Comparison of ENCODE assay signal across 8 cellular contexts in the genomic region with DNA sequence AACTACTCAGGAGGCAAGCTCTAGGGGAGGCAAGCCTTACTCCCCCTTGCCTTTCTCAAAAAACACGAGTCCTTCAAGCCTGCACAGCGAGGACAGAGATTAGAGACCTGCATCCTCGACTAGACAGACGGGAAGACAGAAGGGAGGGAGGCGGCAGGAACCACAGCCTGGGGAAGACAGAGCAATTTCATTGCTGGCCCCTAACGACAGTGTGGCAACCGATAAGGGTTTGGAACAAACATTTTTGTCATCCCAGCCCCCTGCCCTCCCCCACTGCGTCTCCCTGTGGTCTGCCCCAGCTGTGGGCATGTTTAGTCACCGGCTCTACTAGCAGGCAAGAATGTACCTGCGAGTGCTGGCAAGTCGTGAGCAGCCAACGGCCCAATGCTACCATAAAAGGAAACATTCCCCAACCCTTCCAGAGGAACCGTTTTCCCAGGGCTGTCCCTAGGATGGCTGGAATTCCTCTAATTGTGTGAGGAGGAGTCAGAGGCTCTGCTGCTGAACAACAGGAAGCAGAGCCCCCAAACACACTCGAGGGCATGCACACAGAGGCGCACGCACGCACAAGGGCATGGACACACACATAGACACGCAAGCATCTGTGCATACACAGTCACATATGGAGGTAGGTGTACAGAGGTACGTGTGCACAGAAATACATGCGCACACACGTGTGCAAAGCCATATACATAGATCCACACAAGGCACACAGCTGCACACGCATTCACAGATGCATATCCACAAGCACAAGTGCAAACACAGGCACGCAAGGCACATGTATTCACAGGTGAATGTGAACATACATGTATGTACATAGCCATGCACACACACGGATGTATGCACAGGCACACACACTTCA. TPM values are rescaled to one million over a fixed set of nuclear protein-coding genes. Genes with fewer than 3 reads are reported as not detected.
DNase-seq lines count a peak whose midpoint lies in the region; ATAC-seq and TF ChIP-seq lines count a peak whose summit lies in the region.

No MANE protein-coding gene starts in this region.

- H3K9me3 ChIP-seq in left ventricle myocardium inferior (replicated peaks) (no peaks in the 10 kb centered on the region), aorta (ENCODE audit: control insufficient read depth, low read length) (no peaks in the 10 kb centered on the region)

- H3K27ac ChIP-seq in left ventricle myocardium inferior (replicated peaks): peak overlapping the region; percentile 100
- peak overlapping the region; percentile 99 to 100 for H3K27ac ChIP-seq in aorta (ENCODE audit: low read depth in 1 of 2, low read length in 2 of 2)

- DNase-seq in SIG-M5 treated with dmso at 0.1 percent for 504 hours (lab: John Stamatoyannopoulos, UW; ENCODE audit: unreplicated experiment) (peak; percentile 54), SIG-M5 (lab: John Stamatoyannopoulos, UW) (no peak), left ventricle myocardium inferior (peak; percentile 57), retinal pigment epithelial cell (ENCODE audit: low read depth) (peak; percentile 97), aorta (peak; percentile 92 to 94)
- DNase-seq in activated naive CD4-positive, alpha-beta T cell treated with anti-CD3 and anti-CD28 coated beads, Interleukin-2, amount 50 U/mL, for 72 hours (ENCODE audit: low spot score in 2 of 2): peak; percentile 71 to 86

- H3K27me3 ChIP-seq in left ventricle myocardium inferior (ENCODE audit: low read depth) (no peaks in the 10 kb centered on the region), aorta (ENCODE audit: control insufficient read depth in 1 of 2, insufficient read depth in 2 of 2, low read length in 1 of 2) (no peaks in the 10 kb centered on the region)

- 8 to 9% methylated on average over 23 to 24 of the region's 24 CpGs for WGBS in aorta, 2 donors

- peak; percentile 69 for ATAC-seq in SK-N-SH treated with all-trans-retinoic acid at 6 μM for 48 hours
- ATAC-seq in activated naive CD4-positive, alpha-beta T cell treated with anti-CD3 and anti-CD28 coated beads, Interleukin-2, amount 50 U/mL, for 72 hours: peak; percentile 39 to 53
- peak; percentile 28 for ATAC-seq in aorta (ENCODE audit: low FRiP score)
- ATAC-seq in HG03095 (IDR thresholded peaks at IDR 0.05; ENCODE audit: unreplicated experiment): no peak

- intact Hi-C loops in left ventricle myocardium inferior (cut with micrococcal nuclease): loop anchor here (10.0 kb wide), 1 partner anchor 55 kb away; a partner anchor contains a TSS
- intact Hi-C loops in aorta (cut with DNase I): loop anchor here (2.0 to 5.0 kb wide), 2 partner anchors 38 to 57 kb away; a partner anchor contains a TSS

- peak overlapping the region; percentile 96 to 100 for H3K27ac Mint-ChIP-seq in activated naive CD4-positive, alpha-beta T cell treated with anti-CD3 and anti-CD28 coated beads, Interleukin-2, amount 50 U/mL, for 72 hours

- H3K36me3 ChIP-seq in left ventricle myocardium inferior: peaks cover 32% of the 10 kb centered on the region
- H3K36me3 ChIP-seq in aorta (ENCODE audit: control insufficient read depth in 1 of 2, insufficient read depth in 2 of 2, low read length in 1 of 2): peaks cover 4 to 13% of the 10 kb centered on the region in 2 donors

- H3K4me1 ChIP-seq in left ventricle myocardium inferior (peaks cover 100% of the 10 kb centered on the region), aorta (ENCODE audit: control insufficient read depth in 1 of 2, insufficient read depth in 2 of 2, low read length in 2 of 2) (peaks cover 0 to 13% of the 10 kb centered on the region in 2 donors)

- no peaks in the 10 kb centered on the region for H3K9me3 Mint-ChIP-seq in activated naive CD4-positive, alpha-beta T cell treated with anti-CD3 and anti-CD28 coated beads, Interleukin-2, amount 50 U/mL, for 72 hours

- H3K36me3 Mint-ChIP-seq in activated naive CD4-positive, alpha-beta T cell treated with anti-CD3 and anti-CD28 coated beads, Interleukin-2, amount 50 U/mL, for 72 hours: peaks cover 60 to 93% of the 10 kb centered on the region in 2 donors

- TF ChIP-seq CTCF in left ventricle myocardium inferior (IDR thresholded peaks at IDR 0.05; ENCODE audit: borderline replicate concordance) (no peak), retinal pigment epithelial cell (conservative IDR thresholded peaks at IDR 0.05; ENCODE audit: low read depth, low read length) (no peak)

- H3K4me3 ChIP-seq in left ventricle myocardium inferior: peak overlapping the region; percentile 34
- H3K4me3 ChIP-seq in retinal pigment epithelial cell (ENCODE audit: low read length): no peak overlapping the region
- H3K4me3 ChIP-seq in aorta (ENCODE audit: low read length in 2 of 2): no peak overlapping the region

TF ChIP-seq in SK-N-SH treated with all-trans-retinoic acid at 6 μM for 48 hours, 23 proteins besides CTCF, POLR2A, EP300 and RAD21:
- TF ChIP-seq RARB (CRISPR knock-in tag; IDR thresholded peaks at IDR 0.05): no peak
- TF ChIP-seq CSDC2 (CRISPR knock-in tag; IDR thresholded peaks at IDR 0.05): 0 out of 2 replicates have a peak, but pooled peaks have one; percentile 54
- 0 out of 2 replicates have a peak, but pooled peaks have one; percentile 13 for TF ChIP-seq TOX (CRISPR knock-in tag; IDR thresholded peaks at IDR 0.05; ENCODE audit: borderline replicate concordance)
- no peak for TF ChIP-seq TCF4 (CRISPR knock-in tag; IDR thresholded peaks at IDR 0.05; ENCODE audit: borderline replicate concordance)

RNA-seq across cellular contexts. Expression of a gene that starts 58.3 kb away (rescaled TPM):
- 100 to 1,000 TPM; 521 to 691 TPM for total RNA-seq in activated naive CD4-positive, alpha-beta T cell treated with anti-CD3 and anti-CD28 coated beads, Interleukin-2, amount 50 U/mL, for 72 hours
- 150 TPM for total RNA-seq in left ventricle myocardium inferior
- total RNA-seq in aorta: 1,000 to 10,000 TPM; 1,564 to 1,890 TPM
- 100 to 1,000 TPM; 170 to 572 TPM for polyA plus RNA-seq in aorta
